ENCODE assay signal across 16 cellular contexts in genomic region chr2:23697256-23697655, GRCh38.
DNase-seq lines count a peak whose midpoint lies in the region; ATAC-seq and TF ChIP-seq lines count a peak whose summit lies in the region.
"Had no signal": no experiment of that assay in that cellular context is flagged by ENCODE, and none has a peak within 500 bp of the region (broad histone marks: within the 10 kb centered on the region; RNA-seq: fewer than 3 reads in every experiment).

No MANE protein-coding gene starts in this region.

- H3K27ac ChIP-seq in endodermal cell (ENCODE audit: low read depth, low read length) (peak overlapping the region; percentile 55), osteoblast (ENCODE audit: low read depth, low read length) (no peak overlapping the region)

- no peaks in the 10 kb centered on the region for H3K79me2 ChIP-seq in osteoblast (ENCODE audit: insufficient read depth, low read length)

- peaks cover 0 to 10% of the 10 kb centered on the region in 2 donors for H3K4me1 Mint-ChIP-seq in natural killer cell treated with Interleukin-12 subunit alpha and Interleukin-12 subunit beta and Interleukin-15 and Interleukin-18, amount 100 ng/mL, for 72 hours (ENCODE audit: low read depth in 2 of 2)
- H3K4me1 Mint-ChIP-seq in natural killer cell: peaks cover 12 to 21% of the 10 kb centered on the region in 2 donors
- H3K4me1 Mint-ChIP-seq in endodermal cell: no peaks in the 10 kb centered on the region
- H3K4me1 Mint-ChIP-seq: B cell had no signal

- H3K36me3 Mint-ChIP-seq in natural killer cell treated with Interleukin-12 subunit alpha and Interleukin-12 subunit beta and Interleukin-15 and Interleukin-18, amount 100 ng/mL, for 72 hours: no peaks in the 10 kb centered on the region
- H3K36me3 Mint-ChIP-seq in natural killer cell (no peaks in the 10 kb centered on the region), endodermal cell (ENCODE audit: low read depth) (peaks cover 19% of the 10 kb centered on the region)

- 91 to 98% methylated on average over 4 to 5 of the region's 5 CpGs for WGBS in endodermal cell (ENCODE audit: insufficient coverage in 1 of 2, insufficient read length in 1 of 2), 2 experiments

- H3K27me3 Mint-ChIP-seq in natural killer cell treated with Interleukin-12 subunit alpha and Interleukin-12 subunit beta and Interleukin-15 and Interleukin-18, amount 100 ng/mL, for 72 hours: no peaks in the 10 kb centered on the region
- no peaks in the 10 kb centered on the region for H3K27me3 Mint-ChIP-seq in natural killer cell (ENCODE audit: low read depth in 2 of 2)
- no peaks in the 10 kb centered on the region for H3K27me3 Mint-ChIP-seq in endodermal cell (ENCODE audit: insufficient read depth)
- H3K27me3 Mint-ChIP-seq: B cell had no signal

- H4K20me1 ChIP-seq in osteoblast (ENCODE audit: insufficient read depth, low read length): peaks cover 6% of the 10 kb centered on the region

- H3K9me3 Mint-ChIP-seq in natural killer cell treated with Interleukin-12 subunit alpha and Interleukin-12 subunit beta and Interleukin-15 and Interleukin-18, amount 100 ng/mL, for 72 hours: no peaks in the 10 kb centered on the region
- no peaks in the 10 kb centered on the region for H3K9me3 Mint-ChIP-seq in natural killer cell
- H3K9me3 Mint-ChIP-seq in endodermal cell: peaks cover 5% of the 10 kb centered on the region

- no peak overlapping the region for H2AFZ ChIP-seq in osteoblast (ENCODE audit: low read length)

- no peak overlapping the region for H3K4me3 ChIP-seq in endodermal cell (ENCODE audit: low read length)
- no peak overlapping the region for H3K4me3 ChIP-seq in osteoblast (ENCODE audit: insufficient read depth, low read length)

- no peak overlapping the region for H3K9ac ChIP-seq in endodermal cell (ENCODE audit: extremely low read depth, low read length, poor library complexity, severe bottlenecking)

- no peak for TF ChIP-seq POLR2A in erythroblast (IDR thresholded peaks at IDR 0.05; ENCODE audit: low read length)

- intact Hi-C loops in natural killer cell (cut with micrococcal nuclease): no loop called here

- no peak overlapping the region for H3K27ac Mint-ChIP-seq in natural killer cell treated with Interleukin-12 subunit alpha and Interleukin-12 subunit beta and Interleukin-15 and Interleukin-18, amount 100 ng/mL, for 72 hours
- H3K27ac Mint-ChIP-seq in natural killer cell (no peak overlapping the region), endodermal cell (no peak overlapping the region)
- H3K27ac Mint-ChIP-seq: B cell, CD14-positive monocyte had no signal

- DNase-seq in natural killer cell treated with Interleukin-12 subunit alpha and Interleukin-12 subunit beta and Interleukin-15 and Interleukin-18, amount 100 ng/mL, for 72 hours (ENCODE audit: low spot score): peak; percentile 18
- DNase-seq in natural killer cell (no peak), endodermal cell (no peak), osteoblast (ENCODE audit: insufficient read length, low spot score, missing footprints) (peak; percentile 79), islet precursor cell (no peak), AG08396 (ENCODE audit: low spot score) (no peak), erythroblast (lab: John Stamatoyannopoulos, UW) (no peak)
- DNase-seq: 8988T, GF-D8, Kasumi-1, NCI-H1694 treated with DMSO at 0.1 percent for 48 hours, NCI-H526 treated with DMSO at 0.1 percent for 48 hours, Right ventricle myocardium superior had no signal

- no peak overlapping the region for H3K4me2 ChIP-seq in osteoblast (ENCODE audit: insufficient read depth, low read length)

- H3K4me1 ChIP-seq in endodermal cell (ENCODE audit: control insufficient read depth, insufficient read depth, low read length) (no peaks in the 10 kb centered on the region), osteoblast (ENCODE audit: insufficient read depth, low read length) (peaks cover 5% of the 10 kb centered on the region)

- H3K4me3 Mint-ChIP-seq in natural killer cell treated with Interleukin-12 subunit alpha and Interleukin-12 subunit beta and Interleukin-15 and Interleukin-18, amount 100 ng/mL, for 72 hours: no peak overlapping the region
- H3K4me3 Mint-ChIP-seq in natural killer cell (no peak overlapping the region), endodermal cell (no peak overlapping the region)
- H3K4me3 Mint-ChIP-seq: B cell, CD14-positive monocyte had no signal

- no peak for TF ChIP-seq CTCF in natural killer cell (IDR thresholded peaks at IDR 0.05)
- no peak for TF ChIP-seq CTCF in endodermal cell (conservative IDR thresholded peaks at IDR 0.05)
- TF ChIP-seq CTCF in osteoblast (IDR thresholded peaks at IDR 0.05; ENCODE audit: extremely low read depth, low read depth, low read length): no peak

- H3K27me3 ChIP-seq in endodermal cell (ENCODE audit: control insufficient read depth, insufficient read depth, low read length, poor library complexity, severe bottlenecking) (no peaks in the 10 kb centered on the region), osteoblast (ENCODE audit: insufficient read depth, low read length) (no peaks in the 10 kb centered on the region)

- no peak for ATAC-seq in natural killer cell treated with Interleukin-12 subunit alpha and Interleukin-12 subunit beta and Interleukin-15 and Interleukin-18, amount 100 ng/mL, for 72 hours
- ATAC-seq in natural killer cell (no peak), HG03108 (IDR thresholded peaks at IDR 0.05; ENCODE audit: unreplicated experiment) (no peak)

- peaks cover 5% of the 10 kb centered on the region for H3K9me3 ChIP-seq in endodermal cell (ENCODE audit: control insufficient read depth, low read length)
- H3K9me3 ChIP-seq in osteoblast (ENCODE audit: low read depth, low read length): no peaks in the 10 kb centered on the region

- H3K36me3 ChIP-seq in endodermal cell (ENCODE audit: control insufficient read depth, insufficient read depth, low read length) (no peaks in the 10 kb centered on the region), osteoblast (ENCODE audit: insufficient read depth, low read length) (no peaks in the 10 kb centered on the region)

Comparison
In these comparisons a context has a peak if more than half of its experiments do, and no peak if none do; other contexts are left out.
1. DNase-seq: peak in natural killer cell treated with Interleukin-12 subunit alpha and Interleukin-12 subunit beta and Interleukin-15 and Interleukin-18, amount 100 ng/mL, for 72 hours (single experiment) and osteoblast (single experiment); none in natural killer cell (single experiment), endodermal cell (single experiment), islet precursor cell (single experiment), AG08396 (single experiment) and erythroblast (0 of 2).